In genomic region chr6:56144538-56145324, GRCh38 we compare ENCODE assay signal across 1 cellular context.
TF ChIP-seq lines count a peak whose summit lies in the region.

No MANE protein-coding gene starts in this region.

TF ChIP-seq in HepG2, 621 proteins besides CTCF, POLR2A, EP300 and RAD21 (continued from another document):
- TF ChIP-seq, protein P1, sequence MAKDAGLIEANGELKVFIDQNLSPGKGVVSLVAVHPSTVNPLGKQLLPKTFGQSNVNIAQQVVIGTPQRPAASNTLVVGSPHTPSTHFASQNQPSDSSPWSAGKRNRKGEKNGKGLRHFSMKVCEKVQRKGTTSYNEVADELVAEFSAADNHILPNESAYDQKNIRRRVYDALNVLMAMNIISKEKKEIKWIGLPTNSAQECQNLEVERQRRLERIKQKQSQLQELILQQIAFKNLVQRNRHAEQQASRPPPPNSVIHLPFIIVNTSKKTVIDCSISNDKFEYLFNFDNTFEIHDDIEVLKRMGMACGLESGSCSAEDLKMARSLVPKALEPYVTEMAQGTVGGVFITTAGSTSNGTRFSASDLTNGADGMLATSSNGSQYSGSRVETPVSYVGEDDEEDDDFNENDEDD (CRISPR knock-in tag; IDR thresholded peaks at IDR 0.05; ENCODE audit: borderline replicate concordance) = no peak
- no peak for TF ChIP-seq SNAPC5 (CRISPR knock-in tag; IDR thresholded peaks at IDR 0.05; ENCODE audit: borderline replicate concordance)
TF ChIP-seq in HepG2: peak in this region for 0.
